ENCODE assay signal across 20 cellular contexts in genomic region chr7:44079221-44080021, GRCh38. TPM values are rescaled to one million over a fixed set of nuclear protein-coding genes. Genes with fewer than 3 reads are reported as not detected.
DNase-seq lines count a peak whose midpoint lies in the region; ATAC-seq and TF ChIP-seq lines count a peak whose summit lies in the region.
"Had no signal": no experiment of that assay in that cellular context is flagged by ENCODE, and none has a peak within 500 bp of the region (broad histone marks: within the 10 kb centered on the region; RNA-seq: fewer than 3 reads in every experiment).

No MANE protein-coding gene starts in this region.

- H3K9me3 Mint-ChIP-seq in natural killer cell treated with Interleukin-12 subunit alpha and Interleukin-12 subunit beta and Interleukin-15 and Interleukin-18, amount 100 ng/mL, for 72 hours = no peaks in the 10 kb centered on the region
- H3K9me3 Mint-ChIP-seq in natural killer cell (no peaks in the 10 kb centered on the region), activated B cell treated with CpG ODN at 0.5 μM for 24 hours (no peaks in the 10 kb centered on the region), memory B cell (no peaks in the 10 kb centered on the region)
- H3K9me3 Mint-ChIP-seq: type B pancreatic cell had no signal

- no peak for ATAC-seq in natural killer cell treated with Interleukin-12 subunit alpha and Interleukin-12 subunit beta and Interleukin-15 and Interleukin-18, amount 100 ng/mL, for 72 hours
- ATAC-seq in natural killer cell (no peak), activated B cell treated with CpG ODN at 0.5 μM for 24 hours (ENCODE audit: low read depth) (no peak), memory B cell (ENCODE audit: low read depth) (no peak), HG02610 (IDR thresholded peaks at IDR 0.05; ENCODE audit: unreplicated experiment) (no peak), GM19455 (IDR thresholded peaks at IDR 0.05; ENCODE audit: unreplicated experiment) (no peak)
- ATAC-seq: stimulated activated naive CD8-positive, alpha-beta T cell treated with anti-CD3 and anti-CD28 coated beads, Interleukin-15, Interleukin-2, amounts not matched to agents 100 U/mL and 50 U/mL, for 24 hours had no signal

- no peaks in the 10 kb centered on the region for H3K27me3 ChIP-seq in vagina
- H3K27me3 ChIP-seq: hepatocyte had no signal

- no peak for TF ChIP-seq POLR2A in vagina (IDR thresholded peaks at IDR 0.05)

- no peaks in the 10 kb centered on the region for H3K27me3 Mint-ChIP-seq in natural killer cell treated with Interleukin-12 subunit alpha and Interleukin-12 subunit beta and Interleukin-15 and Interleukin-18, amount 100 ng/mL, for 72 hours
- no peaks in the 10 kb centered on the region for H3K27me3 Mint-ChIP-seq in natural killer cell (ENCODE audit: low read depth in 2 of 2)
- H3K27me3 Mint-ChIP-seq in activated B cell treated with CpG ODN at 0.5 μM for 24 hours = no peaks in the 10 kb centered on the region
- H3K27me3 Mint-ChIP-seq in memory B cell = no peaks in the 10 kb centered on the region
- H3K27me3 Mint-ChIP-seq: type B pancreatic cell had no signal

- POLR2A ChIA-PET in activated B cell treated with CpG ODN at 0.5 μM for 24 hours (lab: Charles Lee) = interaction anchor here (0.6 to 3.5 kb wide), 4 partner anchors 21 to 121 kb away, joined by 4 to 52 read pairs (median 5); partner anchors contain the start of genes DBNL and YKT6

- peaks cover 34 to 39% of the 10 kb centered on the region in 2 donors for H3K4me1 Mint-ChIP-seq in natural killer cell treated with Interleukin-12 subunit alpha and Interleukin-12 subunit beta and Interleukin-15 and Interleukin-18, amount 100 ng/mL, for 72 hours (ENCODE audit: low read depth in 2 of 2)
- peaks cover 40 to 47% of the 10 kb centered on the region in 2 donors for H3K4me1 Mint-ChIP-seq in natural killer cell
- peaks cover 71% of the 10 kb centered on the region for H3K4me1 Mint-ChIP-seq in activated B cell treated with CpG ODN at 0.5 μM for 24 hours
- peaks cover 18% of the 10 kb centered on the region for H3K4me1 Mint-ChIP-seq in memory B cell

- H3K27ac Mint-ChIP-seq in natural killer cell treated with Interleukin-12 subunit alpha and Interleukin-12 subunit beta and Interleukin-15 and Interleukin-18, amount 100 ng/mL, for 72 hours = no peak overlapping the region
- H3K27ac Mint-ChIP-seq in natural killer cell = peak overlapping the region in 1 of 2 donors; percentile 93
- peak overlapping the region; percentile 92 for H3K27ac Mint-ChIP-seq in activated B cell treated with CpG ODN at 0.5 μM for 24 hours
- H3K27ac Mint-ChIP-seq in memory B cell = no peak overlapping the region
- H3K27ac Mint-ChIP-seq: type B pancreatic cell had no signal

- TF ChIP-seq CTCF in natural killer cell (IDR thresholded peaks at IDR 0.05) (no peak), activated B cell treated with CpG ODN at 0.5 μM for 24 hours (IDR thresholded peaks at IDR 0.05) (no peak), vagina (IDR thresholded peaks at IDR 0.05) (no peak)

- peaks cover 0 to 42% of the 10 kb centered on the region in 2 donors for H3K36me3 ChIP-seq in vagina

- H3K9me3 ChIP-seq in vagina = no peaks in the 10 kb centered on the region
- H3K9me3 ChIP-seq: Caco-2 had no signal

- no peak overlapping the region for H3K4me3 Mint-ChIP-seq in natural killer cell treated with Interleukin-12 subunit alpha and Interleukin-12 subunit beta and Interleukin-15 and Interleukin-18, amount 100 ng/mL, for 72 hours
- H3K4me3 Mint-ChIP-seq in natural killer cell (no peak overlapping the region), activated B cell treated with CpG ODN at 0.5 μM for 24 hours (no peak overlapping the region), memory B cell (peak overlapping the region; percentile 21)

- peak; percentile 55 for DNase-seq in natural killer cell treated with Interleukin-12 subunit alpha and Interleukin-12 subunit beta and Interleukin-15 and Interleukin-18, amount 100 ng/mL, for 72 hours (ENCODE audit: low spot score)
- no peak for DNase-seq in natural killer cell
- no peak for DNase-seq in activated B cell treated with CpG ODN at 0.5 μM for 24 hours
- no peak for DNase-seq in memory B cell (ENCODE audit: low spot score in 2 of 2)
- DNase-seq in vagina (ENCODE audit: extremely low spot score in 2 of 2) = no peak
- DNase-seq: activated gamma-delta T cell treated with Interleukin-2 at 50 U/mL for 16 hours; anterior cingulate cortex; Caco-2; H7; IMR-90; mesenchymal stem cell; NCI-H187; NCI-H345; stimulated activated naive CD8-positive, alpha-beta T cell treated with anti-CD3 and anti-CD28 coated beads, Interleukin-15, Interleukin-2, amounts not matched to agents 100 U/mL and 50 U/mL, for 24 hours; WERI-Rb-1 had no signal

- CTCF ChIA-PET in activated B cell treated with CpG ODN at 0.5 μM for 24 hours (lab: Charles Lee) = interaction anchor here (1.2 to 1.5 kb wide), 2 partner anchors 32 to 36 kb away, joined by 3 read pairs; no protein-coding TSS in a partner anchor

- H3K4me1 ChIP-seq in vagina = peaks cover 42% of the 10 kb centered on the region
- H3K4me1 ChIP-seq: Caco-2 had no signal

- peaks cover 12% of the 10 kb centered on the region for H3K36me3 Mint-ChIP-seq in natural killer cell treated with Interleukin-12 subunit alpha and Interleukin-12 subunit beta and Interleukin-15 and Interleukin-18, amount 100 ng/mL, for 72 hours
- H3K36me3 Mint-ChIP-seq in natural killer cell (peaks cover 9% of the 10 kb centered on the region), activated B cell treated with CpG ODN at 0.5 μM for 24 hours (ENCODE audit: low read depth) (peaks cover 56% of the 10 kb centered on the region), memory B cell (peaks cover 18% of the 10 kb centered on the region)
- H3K36me3 Mint-ChIP-seq: type B pancreatic cell had no signal

- intact Hi-C loops in natural killer cell (cut with micrococcal nuclease) (loop anchor here (5.0 kb wide), 3 partner anchors 32 to 1033 kb away; partner anchors contain the start of genes TBRG4 and YKT6), activated B cell treated with CpG ODN at 0.5 μM for 24 hours (cut with micrococcal nuclease) (no loop called here), vagina (cut with DNase I) (loop anchor here (5.0 to 10.0 kb wide), 2 partner anchors 38 to 115 kb away; no protein-coding TSS in a partner anchor)

- H3K27ac ChIP-seq in vagina = no peak overlapping the region
- H3K27ac ChIP-seq: hepatocyte, WERI-Rb-1 had no signal

- no peak overlapping the region for H3K4me3 ChIP-seq in vagina
- H3K4me3 ChIP-seq: hepatocyte had no signal

RNA-seq across cellular contexts. Expression of gene POLM, which starts 2.9 kb away (rescaled TPM):
- 10 to 100 TPM; 25.9 to 66.9 TPM for total RNA-seq in natural killer cell treated with Interleukin-12 subunit alpha and Interleukin-12 subunit beta and Interleukin-15 and Interleukin-18, amount 100 ng/mL, for 72 hours
- 10 to 100 TPM; 41.7 to 74.1 (median 50.9) TPM for total RNA-seq in natural killer cell
- total RNA-seq in activated B cell treated with CpG ODN at 0.5 μM for 24 hours = 53.0 and 69.7 TPM in 2 replicates
- total RNA-seq in vagina = 31.4 TPM

RNA-seq across cellular contexts. Expression of gene PGAM2, which starts 14.1 kb away (rescaled TPM):
- total RNA-seq in natural killer cell treated with Interleukin-12 subunit alpha and Interleukin-12 subunit beta and Interleukin-15 and Interleukin-18, amount 100 ng/mL, for 72 hours = not detected
- total RNA-seq in natural killer cell (1 to 10 TPM; 1.0 to 1.9 (median 1.5) TPM), activated B cell treated with CpG ODN at 0.5 μM for 24 hours (1.1 and 1.2 TPM in 2 replicates), vagina (not detected)
- total RNA-seq: activated CD8-positive, alpha-beta memory T cell treated with anti-CD3 and anti-CD28 coated beads for 36 hours; Caco-2; IMR-90 had no signal

RNA-seq across cellular contexts. Expression of gene AEBP1, which starts 24.7 kb away (rescaled TPM):
- total RNA-seq in natural killer cell treated with Interleukin-12 subunit alpha and Interleukin-12 subunit beta and Interleukin-15 and Interleukin-18, amount 100 ng/mL, for 72 hours = 1 to 10 TPM; 1.0 to 2.4 TPM
- total RNA-seq in natural killer cell (1 to 10 TPM; 3.3 to 9.0 (median 6.4) TPM), activated B cell treated with CpG ODN at 0.5 μM for 24 hours (17.4 and 21.7 TPM in 2 replicates), vagina (321 TPM)

RNA-seq across cellular contexts. Expression of gene DBNL, which starts 34.9 kb away (rescaled TPM):
- 100 to 1,000 TPM; 173 to 202 TPM for total RNA-seq in natural killer cell treated with Interleukin-12 subunit alpha and Interleukin-12 subunit beta and Interleukin-15 and Interleukin-18, amount 100 ng/mL, for 72 hours
- total RNA-seq in natural killer cell (100 to 1,000 TPM; 123 to 129 (median 129) TPM), activated B cell treated with CpG ODN at 0.5 μM for 24 hours (198 and 210 TPM in 2 replicates), vagina (100 TPM)

RNA-seq across cellular contexts. Expression of gene POLD2, which starts 43.9 kb away (rescaled TPM):
- total RNA-seq in natural killer cell treated with Interleukin-12 subunit alpha and Interleukin-12 subunit beta and Interleukin-15 and Interleukin-18, amount 100 ng/mL, for 72 hours = 100 to 1,000 TPM; 101 to 229 TPM
- total RNA-seq in natural killer cell (10 to 100 TPM; 30.1 to 38.3 (median 38.1) TPM), activated B cell treated with CpG ODN at 0.5 μM for 24 hours (146 and 147 TPM in 2 replicates), vagina (42.0 TPM)

Comparison
In these comparisons a context has a peak if more than half of its experiments do, and no peak if none do; other contexts are left out.
1. RNA of gene AEBP1, which starts 24.7 kb away (total RNA-seq): 321 TPM in vagina (single experiment); 17.4 to 21.7 TPM in activated B cell treated with CpG ODN at 0.5 μM for 24 hours, 3.3 to 9.0 TPM in natural killer cell and 1.0 to 2.4 TPM in natural killer cell treated with Interleukin-12 subunit alpha and Interleukin-12 subunit beta and Interleukin-15 and Interleukin-18, amount 100 ng/mL, for 72 hours; every median in the first group is over 10 times any median in the second.